Comparison of ENCODE assay signal across 7 cellular contexts in genomic region chr17:75783069-75783783, GRCh38. TPM values are rescaled to one million over a fixed set of nuclear protein-coding genes. Genes with fewer than 3 reads are reported as not detected.
DNase-seq lines count a peak whose midpoint lies in the region; FAIRE-seq and TF ChIP-seq lines count a peak whose summit lies in the region.

No MANE protein-coding gene starts in this region.

- TF ChIP-seq CTCF in endothelial cell of umbilical vein (IDR thresholded peaks at IDR 0.05; ENCODE audit: extremely low read depth in 1 of 2, insufficient read depth in 1 of 2, low read depth in 1 of 2, low read length in 2 of 2) (peak; percentile 46 to 47), ovary (IDR thresholded peaks at IDR 0.05) (peak in 2 of 3 donors; percentile 79 to 92)

- H3K27ac ChIP-seq in SK-N-MC = peak overlapping the region; percentile 76
- H3K27ac ChIP-seq in endothelial cell of umbilical vein (ENCODE audit: insufficient read depth, low read depth, low read length) = peak overlapping the region; percentile 52
- peak overlapping the region; percentile 100 for H3K27ac ChIP-seq in ovary

- peaks cover 32% of the 10 kb centered on the region for H3K79me2 ChIP-seq in endothelial cell of umbilical vein (ENCODE audit: control insufficient read depth, insufficient read depth, low read length)

- no TSS peak for BruUV-seq in endothelial cell of umbilical vein (replicated peaks; lab: Mats Ljungman, UMichigan)

- DNase-seq in EH (ENCODE audit: low read depth) (peak; percentile 57), SK-N-MC (ENCODE audit: low read depth, low spot score) (no peak), endothelial cell of umbilical vein (ENCODE audit: low read depth, low spot score) (peak; percentile 80), ovary (no peak), activated gamma-delta T cell treated with Interleukin-2 at 50 U/mL for 16 hours (no peak), GM12892 (ENCODE audit: insufficient read length) (no peak)
- DNase-seq in Jurkat, Clone E6-1 (ENCODE audit: low read depth, low spot score) = peak; percentile 86

- H3K9ac ChIP-seq in SK-N-MC (ENCODE audit: insufficient read length) = peak overlapping the region; percentile 100
- H3K9ac ChIP-seq in endothelial cell of umbilical vein (replicated peaks; ENCODE audit: extremely low read depth, insufficient read depth, low read length) = peak overlapping the region; percentile 62

- CTCF ChIA-PET in endothelial cell of umbilical vein (lab: Charles Lee) = interaction anchor here (0.6 to 5.7 kb wide), 32 partner anchors 8 to 399 kb away, joined by 3 to 73 read pairs (median 4); partner anchors contain the start of genes FBF1, GALK1, TRIM47 and TRIM65

- peak overlapping the region; percentile 75 for H3K4me2 ChIP-seq in endothelial cell of umbilical vein (ENCODE audit: insufficient read depth, low read length)

- H2AFZ ChIP-seq in endothelial cell of umbilical vein (ENCODE audit: low read depth, low read length) = peak overlapping the region; percentile 45

- H3K27me3 ChIP-seq in endothelial cell of umbilical vein (ENCODE audit: control insufficient read depth in 2 of 2, insufficient read depth in 2 of 2, low read length in 2 of 2) (no peaks in the 10 kb centered on the region), ovary (no peaks in the 10 kb centered on the region)

- no peak for TF ChIP-seq EP300 in ovary (IDR thresholded peaks at IDR 0.05)

- POLR2A ChIA-PET in endothelial cell of umbilical vein (lab: Charles Lee) = interaction anchor here (0.8 to 1.2 kb wide), 3 partner anchors 10 to 72 kb away, joined by 3 to 8 read pairs (median 3); partner anchors contain the start of gene WBP2

- peaks cover 29% of the 10 kb centered on the region for H3K4me1 ChIP-seq in endothelial cell of umbilical vein (ENCODE audit: control insufficient read depth, extremely low read depth, insufficient read depth, low read length)
- H3K4me1 ChIP-seq in ovary (ENCODE audit: insufficient read depth) = peaks cover 14% of the 10 kb centered on the region

- dilution Hi-C loops in endothelial cell of umbilical vein (cut with MboI; ENCODE audit: extremely low pct_ligation_motif_present, low sequenced_read_pairs) = no loop called here

- TF ChIP-seq POLR2A in endothelial cell of umbilical vein (IDR thresholded peaks at IDR 0.05; ENCODE audit: low read depth, low read length) (no peak), ovary (IDR thresholded peaks at IDR 0.05) (no peak), GM12892 (IDR thresholded peaks at IDR 0.05; ENCODE audit: low read depth, low read length) (no peak)

- 9 to 18% (median 12%) methylated on average over 6 of the region's 6 CpGs for WGBS in ovary, 3 donors

- FAIRE-seq in endothelial cell of umbilical vein (lab: Jason Lieb, UNC) (peak; percentile 59), GM12892 (lab: Jason Lieb, UNC) (no peak)

- peak overlapping the region; percentile 99 for H3K4me3 ChIP-seq in Jurkat, Clone E6-1 (ENCODE audit: low read length)
- peak overlapping the region; percentile 86; the same call in 1 of the 2 replicates for H3K4me3 ChIP-seq in SK-N-MC
- peak overlapping the region in 1 of 3 experiments; percentile 43 for H3K4me3 ChIP-seq in endothelial cell of umbilical vein (replicated peaks in 1 of 3; ENCODE audit: insufficient read depth in 1 of 3, low read depth in 1 of 3, low read length in 3 of 3)
- no peak overlapping the region for H3K4me3 ChIP-seq in ovary

- intact Hi-C loops in endothelial cell of umbilical vein (cut with micrococcal nuclease) = no loop called here
- intact Hi-C loops in ovary (cut with DNase I) = no loop called here

- H3K9me3 ChIP-seq in SK-N-MC (ENCODE audit: low read depth, low read length) (no peaks in the 10 kb centered on the region; the same call in 1 of the 2 replicates), endothelial cell of umbilical vein (replicated peaks; ENCODE audit: control insufficient read depth, insufficient read depth, low read length) (no peaks in the 10 kb centered on the region), ovary (no peaks in the 10 kb centered on the region)

- H3K36me3 ChIP-seq in SK-N-MC (ENCODE audit: insufficient read depth, low read length) (peaks cover 10% of the 10 kb centered on the region), endothelial cell of umbilical vein (ENCODE audit: control insufficient read depth in 2 of 2, extremely low read depth in 1 of 2, insufficient read depth in 2 of 2, low read length in 2 of 2) (peaks cover 0 to 5% of the 10 kb centered on the region in 2 experiments), ovary (no peaks in the 10 kb centered on the region)

- no peaks in the 10 kb centered on the region for H3K9me1 ChIP-seq in endothelial cell of umbilical vein (replicated peaks; ENCODE audit: control insufficient read depth, extremely low read depth, insufficient read depth, low read length)

- no peaks in the 10 kb centered on the region for H4K20me1 ChIP-seq in endothelial cell of umbilical vein (replicated peaks; ENCODE audit: control insufficient read depth, extremely low read depth, insufficient read depth, low read length)

TF ChIP-seq in endothelial cell of umbilical vein, 7 proteins besides CTCF, POLR2A, EP300 and RAD21:
- TF ChIP-seq MAX (IDR thresholded peaks at IDR 0.05; ENCODE audit: insufficient read depth, insufficient read length) (no peak), POLR2AphosphoS5 (IDR thresholded peaks at IDR 0.05; ENCODE audit: insufficient read depth, low read depth, low read length) (no peak), MYC (IDR thresholded peaks at IDR 0.05; ENCODE audit: low read depth, low read length) (no peak), FOS (IDR thresholded peaks at IDR 0.05; ENCODE audit: borderline replicate concordance, insufficient read depth, low read length) (no peak), JUN (IDR thresholded peaks at IDR 0.05; ENCODE audit: borderline replicate concordance, insufficient read depth, insufficient read length, low read depth) (no peak), GATA2 (IDR thresholded peaks at IDR 0.05; ENCODE audit: insufficient read depth, insufficient read length, low read depth, low read length) (no peak), EZH2 (IDR thresholded peaks at IDR 0.05; ENCODE audit: borderline replicate concordance, low read depth, low read length, severe bottlenecking) (no peak)

RNA-seq across cellular contexts. Expression of gene UNK, which starts 1.4 kb away (rescaled TPM):
- polyA plus RNA-seq in Jurkat, Clone E6-1 (2012; ENCODE audit: insufficient read depth, insufficient read length) = 43.6 TPM
- 23.2 and 25.9 TPM in 2 replicates for total RNA-seq in endothelial cell of umbilical vein
- 16.0 and 18.0 TPM in 2 replicates for polyA plus RNA-seq in endothelial cell of umbilical vein
- 11.7 and 12.6 TPM in 2 replicates for polyA plus RNA-seq in endothelial cell of umbilical vein (2011; cell fraction: cytosol; rRNA removed)
- polyA plus RNA-seq in endothelial cell of umbilical vein (2011; cell fraction: nucleus; rRNA removed) = 36.1 and 39.0 TPM in 2 replicates
- polyA plus RNA-seq in endothelial cell of umbilical vein (2012) = 12.7 and 14.2 TPM in 2 replicates
- 29.5 and 43.8 TPM in 2 replicates for polyA minus RNA-seq in endothelial cell of umbilical vein
- 8.2 TPM for polyA minus RNA-seq in endothelial cell of umbilical vein (2011; cell fraction: cytosol; rRNA and poly(A)+ RNA removed)
- polyA minus RNA-seq in endothelial cell of umbilical vein (2011; cell fraction: nucleus; rRNA and poly(A)+ RNA removed) = 62.6 and 83.0 TPM in 2 replicates
- total RNA-seq in ovary = 10 to 100 TPM; 27.5 to 58.1 (median 40.8) TPM
- polyA plus RNA-seq in ovary = 10 to 100 TPM; 12.7 to 34.9 TPM
- 26.4 TPM for polyA plus RNA-seq in GM12892 (2012; ENCODE audit: missing spikeins)

RNA-seq across cellular contexts. Expression of gene GALK1, which starts 18.2 kb away (rescaled TPM):
- polyA plus RNA-seq in Jurkat, Clone E6-1 (2012; ENCODE audit: insufficient read depth, insufficient read length) = 47.6 TPM
- total RNA-seq in endothelial cell of umbilical vein (45.8 and 47.0 TPM in 2 replicates), ovary (10 to 100 TPM; 17.5 to 35.1 (median 27.6) TPM)
- polyA plus RNA-seq in endothelial cell of umbilical vein (63.7 and 90.1 TPM in 2 replicates), ovary (10 to 100 TPM in 1 of 2 donors, under 1 TPM in 1; 0.33 to 22.6 TPM)
- polyA plus RNA-seq in endothelial cell of umbilical vein (2011; cell fraction: cytosol; rRNA removed) = 28.3 and 34.9 TPM in 2 replicates
- 29.7 and 38.8 TPM in 2 replicates for polyA plus RNA-seq in endothelial cell of umbilical vein (2011; cell fraction: nucleus; rRNA removed)
- polyA plus RNA-seq in endothelial cell of umbilical vein (2012) = 30.9 and 56.4 TPM in 2 replicates
- polyA minus RNA-seq in endothelial cell of umbilical vein = 14.1 and 22.7 TPM in 2 replicates
- 30.7 TPM for polyA minus RNA-seq in endothelial cell of umbilical vein (2011; cell fraction: cytosol; rRNA and poly(A)+ RNA removed)
- 6.7 and 12.7 TPM in 2 replicates for polyA minus RNA-seq in endothelial cell of umbilical vein (2011; cell fraction: nucleus; rRNA and poly(A)+ RNA removed)
- 9.4 TPM for polyA plus RNA-seq in GM12892 (2012; ENCODE audit: missing spikeins)

Comparison
In these comparisons a context has a peak if more than half of its experiments do, and no peak if none do; other contexts are left out.
1. DNase-seq: peak in EH (single experiment), Jurkat, Clone E6-1 (single experiment) and endothelial cell of umbilical vein (single experiment); none in SK-N-MC (single experiment), ovary (0 of 5), activated gamma-delta T cell treated with Interleukin-2 at 50 U/mL for 16 hours (single experiment) and GM12892 (single experiment).
2. Peak in every context shown above with its lines, with median percentiles within 50 percentile points of each other: H3K27ac ChIP-seq.